In the genomic region with DNA sequence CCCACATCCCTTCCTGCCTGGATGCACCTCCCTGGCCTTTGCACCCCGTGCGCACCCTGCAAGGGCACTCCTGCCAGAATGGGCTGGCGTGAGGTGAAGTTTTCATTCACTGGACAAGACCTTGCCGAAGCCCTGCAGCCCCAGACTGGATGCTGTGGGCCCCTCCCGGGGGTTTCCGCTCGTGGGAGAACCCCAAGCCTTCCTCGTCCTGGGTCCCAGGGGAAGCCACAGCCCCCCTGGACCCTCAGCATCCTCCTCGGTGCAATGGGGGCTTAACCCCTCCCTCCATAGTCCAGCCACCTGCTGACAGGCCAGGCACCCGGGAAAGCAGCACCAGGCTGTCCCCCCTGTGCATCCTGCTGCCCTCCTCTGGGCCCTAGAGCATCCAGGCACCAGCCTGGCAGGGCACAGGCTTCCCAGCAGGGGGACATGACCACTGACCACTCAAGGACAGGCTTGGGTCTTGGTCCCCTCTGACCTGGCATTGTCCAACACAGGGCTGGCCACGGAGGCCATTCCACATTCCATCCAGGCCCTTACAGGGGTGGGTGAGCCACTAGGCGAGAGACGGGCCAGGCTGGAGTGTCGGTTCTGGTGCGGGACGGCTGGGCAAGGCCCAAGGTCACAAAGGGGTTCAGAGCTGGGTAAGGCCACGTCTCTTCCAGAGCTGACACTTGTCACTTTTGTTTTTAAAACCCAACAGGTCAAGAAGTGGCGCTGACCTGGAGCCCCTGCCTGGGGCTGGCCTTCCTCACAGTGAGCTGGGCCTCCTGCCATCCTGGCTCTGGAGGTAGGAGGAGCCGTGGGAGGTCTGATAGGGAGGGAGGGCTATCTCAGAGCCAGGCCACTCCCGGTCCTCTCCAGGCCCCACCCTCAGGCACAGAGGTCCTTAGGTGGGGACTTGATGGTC, we compare ENCODE assay signal across 10 cellular contexts. TPM values are rescaled to one million over a fixed set of nuclear protein-coding genes. Genes with fewer than 3 reads are reported as not detected.
DNase-seq lines count a peak whose midpoint lies in the region; ATAC-seq, FAIRE-seq and TF ChIP-seq lines count a peak whose summit lies in the region.
"Had no signal": no experiment of that assay in that cellular context is flagged by ENCODE, and none has a peak within 500 bp of the region (broad histone marks: within the 10 kb centered on the region; RNA-seq: fewer than 3 reads in every experiment).

No MANE protein-coding gene starts in this region.

- H3K9ac ChIP-seq in endothelial cell of umbilical vein (replicated peaks; ENCODE audit: extremely low read depth, insufficient read depth, low read length) (no peak overlapping the region), mucosa of stomach (ENCODE audit: low read length) (peak overlapping the region; percentile 36)

- peak; percentile 33 for TF ChIP-seq POLR2A in endothelial cell of umbilical vein (IDR thresholded peaks at IDR 0.05; ENCODE audit: low read depth, low read length)

- DNase-seq in AG09309 (ENCODE audit: low read depth) (no peak), OCI-M1 (lab: John Stamatoyannopoulos, UW) (peak; percentile 9), endothelial cell of umbilical vein (ENCODE audit: low read depth, low spot score) (peak; percentile 20), DMS79 (lab: John Stamatoyannopoulos, UW) (no peak)
- DNase-seq in stimulated activated CD4-positive, alpha-beta T cell treated with anti-CD3 and anti-CD28 coated beads, Interleukin-15, amount 100 ng/mL, for 24 hours = no peak
- DNase-seq: CD8-positive, alpha-beta T cell; NCI-H446 had no signal

- no peaks in the 10 kb centered on the region for H3K9me1 ChIP-seq in endothelial cell of umbilical vein (replicated peaks; ENCODE audit: control insufficient read depth, extremely low read depth, insufficient read depth, low read length)

- H3K27ac ChIP-seq in endothelial cell of umbilical vein (ENCODE audit: insufficient read depth, low read depth, low read length) = no peak overlapping the region

- ATAC-seq in HG03196 (IDR thresholded peaks at IDR 0.05; ENCODE audit: unreplicated experiment) (no peak), GM18909 (IDR thresholded peaks at IDR 0.05; ENCODE audit: poor library complexity, unreplicated experiment) (no peak)
- ATAC-seq: CD8-positive, alpha-beta T cell had no signal

- TF ChIP-seq CTCF in AG09309 (IDR thresholded peaks at IDR 0.05; ENCODE audit: control insufficient read depth, insufficient read depth, low read depth, low read length, missing control alignments) = peak; percentile 22
- TF ChIP-seq CTCF in endothelial cell of umbilical vein (IDR thresholded peaks at IDR 0.05; ENCODE audit: extremely low read depth in 1 of 2, insufficient read depth in 1 of 2, low read depth in 1 of 2, low read length in 2 of 2) = no peak

- no TSS peak for BruUV-seq in endothelial cell of umbilical vein (replicated peaks; lab: Mats Ljungman, UMichigan)

- no peaks in the 10 kb centered on the region for H3K9me3 ChIP-seq in endothelial cell of umbilical vein (replicated peaks; ENCODE audit: control insufficient read depth, insufficient read depth, low read length)
- H3K9me3 ChIP-seq in mucosa of stomach (ENCODE audit: control insufficient read depth, low read length) = no peaks in the 10 kb centered on the region

- no peak overlapping the region for H3K4me3 ChIP-seq in AG09309 (ENCODE audit: control insufficient read depth, low read depth, low read length)
- no peak overlapping the region for H3K4me3 ChIP-seq in endothelial cell of umbilical vein (replicated peaks in 1 of 3; ENCODE audit: insufficient read depth in 1 of 3, low read depth in 1 of 3, low read length in 3 of 3)
- no peak overlapping the region for H3K4me3 ChIP-seq in mucosa of stomach (ENCODE audit: low read length)

- no peaks in the 10 kb centered on the region for H3K27me3 ChIP-seq in endothelial cell of umbilical vein (ENCODE audit: control insufficient read depth in 2 of 2, insufficient read depth in 2 of 2, low read length in 2 of 2)
- H3K27me3 ChIP-seq in mucosa of stomach (ENCODE audit: control insufficient read depth, insufficient read depth, low read length) = no peaks in the 10 kb centered on the region

- dilution Hi-C loops in endothelial cell of umbilical vein (cut with MboI; ENCODE audit: extremely low pct_ligation_motif_present, low sequenced_read_pairs) = no loop called here

- peaks cover 2% of the 10 kb centered on the region for H3K79me2 ChIP-seq in endothelial cell of umbilical vein (ENCODE audit: control insufficient read depth, insufficient read depth, low read length)

- intact Hi-C loops in endothelial cell of umbilical vein (cut with micrococcal nuclease) = loop anchor here (1.0 kb wide), 1 partner anchor 22 kb away; no protein-coding TSS in a partner anchor

- H3K36me3 ChIP-seq in endothelial cell of umbilical vein (ENCODE audit: control insufficient read depth in 2 of 2, extremely low read depth in 1 of 2, insufficient read depth in 2 of 2, low read length in 2 of 2) (peaks cover 8 to 34% of the 10 kb centered on the region in 2 experiments), mucosa of stomach (ENCODE audit: control insufficient read depth, insufficient read depth, low read length) (peaks cover 22% of the 10 kb centered on the region)

- no peak overlapping the region for H3K4me2 ChIP-seq in endothelial cell of umbilical vein (ENCODE audit: insufficient read depth, low read length)

- H4K20me1 ChIP-seq in endothelial cell of umbilical vein (replicated peaks; ENCODE audit: control insufficient read depth, extremely low read depth, insufficient read depth, low read length) = no peaks in the 10 kb centered on the region

- H3K4me1 ChIP-seq in endothelial cell of umbilical vein (ENCODE audit: control insufficient read depth, extremely low read depth, insufficient read depth, low read length) (no peaks in the 10 kb centered on the region), mucosa of stomach (ENCODE audit: control insufficient read depth, insufficient read depth, low read length) (peaks cover 85% of the 10 kb centered on the region)

- peak; percentile 38 for FAIRE-seq in endothelial cell of umbilical vein (lab: Jason Lieb, UNC)

- CTCF ChIA-PET in endothelial cell of umbilical vein (lab: Charles Lee) = interaction anchor here (0.9 to 2.9 kb wide), 2 partner anchors 31 to 102 kb away, joined by 3 to 17 read pairs; no protein-coding TSS in a partner anchor

- POLR2A ChIA-PET in endothelial cell of umbilical vein (lab: Charles Lee) = no interaction called here

- H2AFZ ChIP-seq in endothelial cell of umbilical vein (ENCODE audit: low read depth, low read length) = no peak overlapping the region

TF ChIP-seq in endothelial cell of umbilical vein, 7 proteins besides CTCF, POLR2A, EP300 and RAD21:
- TF ChIP-seq EZH2 (IDR thresholded peaks at IDR 0.05; ENCODE audit: borderline replicate concordance, low read depth, low read length, severe bottlenecking) = no peak

RNA-seq across cellular contexts. Expression of gene PPARA, which starts 41.5 kb away (rescaled TPM):
- 6.6 and 10.7 TPM in 2 replicates for total RNA-seq in endothelial cell of umbilical vein
- polyA plus RNA-seq in endothelial cell of umbilical vein = 2.9 and 3.1 TPM in 2 replicates
- 2.5 and 3.6 TPM in 2 replicates for polyA plus RNA-seq in endothelial cell of umbilical vein (2011; cell fraction: cytosol; rRNA removed)
- 4.3 and 5.5 TPM in 2 replicates for polyA plus RNA-seq in endothelial cell of umbilical vein (2011; cell fraction: nucleus; rRNA removed)
- polyA plus RNA-seq in endothelial cell of umbilical vein (2012) = 3.5 and 4.7 TPM in 2 replicates
- 8.8 and 10.2 TPM in 2 replicates for polyA minus RNA-seq in endothelial cell of umbilical vein
- polyA minus RNA-seq in endothelial cell of umbilical vein (2011; cell fraction: cytosol; rRNA and poly(A)+ RNA removed) = 4.8 TPM
- polyA minus RNA-seq in endothelial cell of umbilical vein (2011; cell fraction: nucleus; rRNA and poly(A)+ RNA removed) = 5.0 and 5.8 TPM in 2 replicates

Comparison
In these comparisons a context has a peak if more than half of its experiments do, and no peak if none do; other contexts are left out.
1. DNase-seq: peak in OCI-M1 (single experiment) and endothelial cell of umbilical vein (single experiment); none in AG09309 (single experiment), stimulated activated CD4-positive, alpha-beta T cell treated with anti-CD3 and anti-CD28 coated beads, Interleukin-15, amount 100 ng/mL, for 24 hours (single experiment) and DMS79 (single experiment).